In genomic region chr1:43817304-43817939, GRCh38 we compare ENCODE assay signal across 27 cellular contexts.
"Had no signal": no experiment of that assay in that cellular context is flagged by ENCODE, and none has a peak within 500 bp of the region (broad histone marks: within the 10 kb centered on the region; RNA-seq: fewer than 3 reads in every experiment).

No MANE protein-coding gene starts in this region.

- H3K4me3 ChIP-seq: colonic mucosa, esophagus squamous epithelium, gastroesophageal sphincter, heart left ventricle, hepatocyte, left lung, lower lobe of right lung, mucosa of descending colon had no signal

- H3K4me1 ChIP-seq: colonic mucosa, lower lobe of right lung had no signal

- H3K36me3 ChIP-seq: colonic mucosa had no signal

- H3K4me2 ChIP-seq: hepatocyte had no signal

- H3K27ac ChIP-seq: colonic mucosa, epithelial cell of prostate, esophagus squamous epithelium, gastroesophageal sphincter, heart left ventricle, hepatocyte, left lung, lower lobe of right lung had no signal

- H2AFZ ChIP-seq: hepatocyte had no signal

- H3K9me3 ChIP-seq: colonic mucosa had no signal

- DNase-seq: colonic mucosa; cortex of kidney; effector CD8-positive, alpha-beta T cell; effector memory CD8-positive, alpha-beta T cell; endodermal cell; erythroblast; esophagus squamous epithelium; foreskin fibroblast; foreskin melanocyte; heart left ventricle; hypothalamus; immature natural killer cell; islet precursor cell; kidney; kidney glomerular epithelial cell; left colon; left lung; left ventricle myocardium superior; lower lobe of right lung; mesenchymal stem cell; mucosa of descending colon; naive B cell had no signal

- H3K79me2 ChIP-seq: hepatocyte had no signal

- FAIRE-seq: endometrium, kidney had no signal

- H3K27me3 ChIP-seq: colonic mucosa, esophagus squamous epithelium, gastroesophageal sphincter, heart left ventricle, hepatocyte, left lung had no signal

- ATAC-seq: effector memory CD8-positive, alpha-beta T cell; esophagus mucosa; gastroesophageal sphincter; heart left ventricle; left colon; left lung; left ventricle myocardium superior; lower lobe of right lung; mucosa of descending colon had no signal
